In genomic region chr2:77796397-77796796, GRCh38 we compare ENCODE assay signal across 29 cellular contexts.
"Had no signal": no experiment of that assay in that cellular context is flagged by ENCODE, and none has a peak within 500 bp of the region (broad histone marks: within the 10 kb centered on the region; RNA-seq: fewer than 3 reads in every experiment).

No MANE protein-coding gene starts in this region.

- H3K4me3 ChIP-seq: adrenal gland, breast epithelium, cardiac muscle cell, colonic mucosa, esophagus squamous epithelium, gastroesophageal sphincter, heart right ventricle had no signal

- DNase-seq: activated CD4-positive, alpha-beta memory T cell treated with anti-CD3 and anti-CD28 coated beads for 36 hours; activated CD4-positive, alpha-beta T cell treated with anti-CD3 and anti-CD28 coated beads for 36 hours; activated CD4-positive, alpha-beta T cell treated with anti-CD3 and anti-CD28 coated beads, Interleukin-2, amount 10 ng/mL, durations not matched to agents 24 days and 14 days; activated CD4-positive, CD25-positive, alpha-beta regulatory T cell; activated CD4-positive, CD25-positive, alpha-beta regulatory T cell treated with anti-CD3 and anti-CD28 coated beads, Interleukin-2, amount 50 U/mL, for 72 hours; activated CD8-positive, alpha-beta memory T cell treated with anti-CD3 and anti-CD28 coated beads, Interleukin-2, amount 10 ng/mL, durations not matched to agents 7 days and 5 days; activated CD8-positive, alpha-beta memory T cell treated with anti-CD3 and anti-CD28 coated beads, Interleukin-2, amount 50 U/mL, for 4 hours; activated CD8-positive, alpha-beta T cell treated with anti-CD3 and anti-CD28 coated beads, Interleukin-2, amount 10 ng/mL, durations not matched to agents 7 days and 5 days; activated effector memory CD4-positive, alpha-beta T cell treated with anti-CD3 and anti-CD28 coated beads, Interleukin-2, amount 50 U/mL, for 16 hours; activated naive CD4-positive, alpha-beta T cell treated with anti-CD3 and anti-CD28 coated beads for 36 hours; activated naive CD8-positive, alpha-beta T cell treated with anti-CD3 and anti-CD28 coated beads for 36 hours; activated naive CD8-positive, alpha-beta T cell treated with anti-CD3 and anti-CD28 coated beads, Interleukin-2, amount 50 U/mL, for 24 hours; activated T-cell treated with anti-CD3 and anti-CD28 coated beads, Interleukin-2, amount 50 U/mL, for 1 hour; activated T-cell treated with anti-CD3 and anti-CD28 coated beads, Interleukin-2, amount 50 U/mL, for 48 hours; adrenal gland; amygdala; aorta; central memory CD4-positive, alpha-beta T cell; cerebellar nuclear complex; colonic mucosa; effector CD8-positive, alpha-beta T cell; esophagus squamous epithelium; foreskin melanocyte; heart right ventricle; T-helper 2 cell had no signal

- H3K9me3 ChIP-seq: adrenal gland, breast epithelium, colonic mucosa, esophagus squamous epithelium, gastroesophageal sphincter had no signal

- H3K36me3 ChIP-seq: adrenal gland, breast epithelium, cardiac muscle cell, colonic mucosa, esophagus squamous epithelium, gastroesophageal sphincter, heart right ventricle had no signal

- H3K27ac ChIP-seq: adrenal gland, breast epithelium, cardiac muscle cell, colonic mucosa, epithelial cell of prostate, esophagus squamous epithelium, gastroesophageal sphincter, heart right ventricle had no signal

- H3K4me1 ChIP-seq: adrenal gland, breast epithelium, colonic mucosa, esophagus squamous epithelium, gastroesophageal sphincter, heart right ventricle had no signal

- ATAC-seq: activated CD4-positive, alpha-beta T cell treated with anti-CD3 and anti-CD28 coated beads for 36 hours; activated CD8-positive, alpha-beta memory T cell treated with anti-CD3 and anti-CD28 coated beads, Interleukin-2, amount 10 ng/mL, durations not matched to agents 7 days and 5 days; activated CD8-positive, alpha-beta T cell treated with anti-CD3 and anti-CD28 coated beads, Interleukin-2, amount 10 ng/mL, durations not matched to agents 7 days and 5 days; activated naive CD8-positive, alpha-beta T cell treated with anti-CD3 and anti-CD28 coated beads, Interleukin-2, amount 50 U/mL, for 24 hours; gastroesophageal sphincter; heart right ventricle had no signal

- H3K27me3 ChIP-seq: adrenal gland, breast epithelium, cardiac muscle cell, colonic mucosa, esophagus squamous epithelium, gastroesophageal sphincter, heart right ventricle had no signal
